In genomic region chr13:49452725-49453457, GRCh38 we compare ENCODE assay signal across 18 cellular contexts. TPM values are rescaled to one million over a fixed set of nuclear protein-coding genes. Genes with fewer than 3 reads are reported as not detected.
"Had no signal": no experiment of that assay in that cellular context is flagged by ENCODE, and none has a peak within 500 bp of the region (broad histone marks: within the 10 kb centered on the region; RNA-seq: fewer than 3 reads in every experiment).

No MANE protein-coding gene starts in this region.

- FAIRE-seq: endothelial cell of umbilical vein, kidney had no signal

- H3K4me1 Mint-ChIP-seq: endodermal cell had no signal

- H3K36me3 ChIP-seq: neutrophil had no signal

- H3K9me3 Mint-ChIP-seq: endodermal cell; naive thymus-derived CD4-positive, alpha-beta T cell; stimulated activated memory B cell treated with anti-CD40 and anti-IgM and Interleukin-4, amounts not matched to agents 10 μg/mL and 1 μg/mL and 100 μg/mL, for 72 hours had no signal

- H3K4me3 ChIP-seq: coronary artery, hepatocyte had no signal

- H3K27me3 Mint-ChIP-seq: naive thymus-derived CD4-positive, alpha-beta T cell; stimulated activated memory B cell treated with anti-CD40 and anti-IgM and Interleukin-4, amounts not matched to agents 10 μg/mL and 1 μg/mL and 100 μg/mL, for 72 hours had no signal

- H3K4me2 ChIP-seq: hepatocyte had no signal

- H3K4me3 Mint-ChIP-seq: endodermal cell; naive thymus-derived CD4-positive, alpha-beta T cell; stimulated activated memory B cell treated with anti-CD40 and anti-IgM and Interleukin-4, amounts not matched to agents 10 μg/mL and 1 μg/mL and 100 μg/mL, for 72 hours had no signal

- H2AFZ ChIP-seq: hepatocyte had no signal

- H3K9me3 ChIP-seq: neutrophil had no signal

- H3K27ac ChIP-seq: coronary artery, hepatocyte, neutrophil had no signal

- H3K27me3 ChIP-seq: hepatocyte, neutrophil had no signal

- H3K27ac Mint-ChIP-seq: endodermal cell; stimulated activated memory B cell treated with anti-CD40 and anti-IgM and Interleukin-4, amounts not matched to agents 10 μg/mL and 1 μg/mL and 100 μg/mL, for 72 hours had no signal

- ATAC-seq: left cardiac atrium; naive thymus-derived CD4-positive, alpha-beta T cell; right cardiac atrium; stimulated activated memory B cell treated with anti-CD40 and anti-IgM and Interleukin-4, amounts not matched to agents 10 μg/mL and 1 μg/mL and 100 μg/mL, for 72 hours had no signal

- DNase-seq: effector CD4-positive, alpha-beta T cell; endodermal cell; erythroblast; foreskin melanocyte; head of caudate nucleus; kidney; left cardiac atrium; mammary epithelial cell; naive thymus-derived CD4-positive, alpha-beta T cell; right cardiac atrium; stimulated activated CD4-positive, alpha-beta T cell treated with anti-CD3 and anti-CD28 coated beads, Interleukin-4, amount 100 ng/mL, for 1 hour; trophoblast cell had no signal

RNA-seq across cellular contexts. Expression of gene PHF11, which starts 42.9 kb away (rescaled TPM):
- polyA plus RNA-seq: neural cell had no signal
